In the genomic region with DNA sequence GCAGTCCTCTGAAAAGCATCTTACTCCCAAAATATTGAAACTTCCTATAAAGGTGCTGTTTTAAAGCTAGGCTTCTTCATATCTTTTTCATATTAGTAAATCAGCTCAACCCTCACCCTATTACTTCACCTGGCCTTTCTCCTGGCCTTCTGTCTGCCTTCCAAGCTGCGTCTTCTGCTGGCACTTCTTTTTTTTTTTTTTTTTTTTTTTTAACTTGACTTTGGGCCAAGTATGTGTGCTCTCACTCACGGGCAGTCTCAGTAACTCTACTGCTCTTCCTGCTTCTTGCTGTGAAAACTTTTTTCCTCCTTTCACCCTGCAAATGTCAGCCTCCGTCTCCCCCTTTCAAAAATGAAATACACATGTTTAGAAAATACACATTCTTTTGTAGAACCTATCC, we compare ENCODE assay signal across 1 cellular context.
TF ChIP-seq lines count a peak whose summit lies in the region.

No MANE protein-coding gene starts in this region.

TF ChIP-seq in endothelial cell of umbilical vein, 7 proteins besides CTCF, POLR2A, EP300 and RAD21 (continued from another document):
- no peak for TF ChIP-seq EZH2 (IDR thresholded peaks at IDR 0.05; ENCODE audit: borderline replicate concordance, low read depth, low read length, severe bottlenecking)
